1 cellular context compared by ENCODE assay signal in the genomic region with DNA sequence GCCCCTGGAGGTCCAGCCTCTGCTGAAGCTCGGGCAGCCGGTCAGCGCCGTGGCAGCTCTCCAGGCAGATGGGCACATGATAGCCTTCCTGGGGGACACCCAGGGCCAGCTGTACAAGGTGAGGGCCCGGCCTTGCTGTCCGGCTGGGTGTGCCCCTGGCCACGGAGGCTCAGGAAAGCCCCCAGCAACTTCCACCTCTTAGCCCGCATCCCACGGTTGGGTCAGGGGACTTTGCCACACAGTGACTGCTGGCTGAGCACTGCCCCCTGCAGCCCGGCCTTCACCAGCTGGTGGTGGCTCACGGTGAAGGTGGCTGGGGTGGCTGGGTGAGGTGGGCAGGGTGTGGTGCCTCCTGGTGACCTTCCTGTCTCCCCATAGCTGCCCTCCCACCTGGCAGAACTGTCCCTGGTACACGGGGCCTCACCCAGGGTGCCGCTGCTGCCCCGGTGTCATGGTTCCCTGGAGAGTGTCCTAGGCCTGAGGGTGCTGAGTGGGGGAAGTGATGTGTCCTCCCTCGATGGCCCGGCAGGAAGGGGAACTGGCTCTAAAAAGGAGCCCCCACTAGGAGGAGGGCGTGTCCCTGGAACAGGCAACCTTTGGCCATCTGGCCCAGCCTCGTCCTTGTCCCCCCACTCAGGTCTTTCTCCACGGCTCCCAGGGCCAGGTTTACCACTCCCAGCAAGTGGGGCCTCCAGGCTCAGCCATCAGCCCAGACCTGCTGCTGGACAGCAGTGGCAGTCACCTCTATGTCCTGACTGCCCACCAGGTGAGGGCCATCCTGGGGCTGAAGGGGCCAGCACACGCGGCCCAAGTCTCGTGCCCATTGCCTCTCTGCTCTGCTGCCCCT.
TF ChIP-seq lines count a peak whose summit lies in the region.

No MANE protein-coding gene starts in this region.

TF ChIP-seq in K562, 482 proteins besides CTCF, POLR2A, EP300 and RAD21:
- peak; percentile 13 for TF ChIP-seq POLR2G (IDR thresholded peaks at IDR 0.05; ENCODE audit: low read depth, low read length)
- TF ChIP-seq RBFOX2 (IDR thresholded peaks at IDR 0.05; ENCODE audit: low read depth, low read length): peak; percentile 31; the same call in 1 of the 2 replicates
- TF ChIP-seq ZNF57 (CRISPR knock-in tag; IDR thresholded peaks at IDR 0.05): no peak
